In the genomic region with DNA sequence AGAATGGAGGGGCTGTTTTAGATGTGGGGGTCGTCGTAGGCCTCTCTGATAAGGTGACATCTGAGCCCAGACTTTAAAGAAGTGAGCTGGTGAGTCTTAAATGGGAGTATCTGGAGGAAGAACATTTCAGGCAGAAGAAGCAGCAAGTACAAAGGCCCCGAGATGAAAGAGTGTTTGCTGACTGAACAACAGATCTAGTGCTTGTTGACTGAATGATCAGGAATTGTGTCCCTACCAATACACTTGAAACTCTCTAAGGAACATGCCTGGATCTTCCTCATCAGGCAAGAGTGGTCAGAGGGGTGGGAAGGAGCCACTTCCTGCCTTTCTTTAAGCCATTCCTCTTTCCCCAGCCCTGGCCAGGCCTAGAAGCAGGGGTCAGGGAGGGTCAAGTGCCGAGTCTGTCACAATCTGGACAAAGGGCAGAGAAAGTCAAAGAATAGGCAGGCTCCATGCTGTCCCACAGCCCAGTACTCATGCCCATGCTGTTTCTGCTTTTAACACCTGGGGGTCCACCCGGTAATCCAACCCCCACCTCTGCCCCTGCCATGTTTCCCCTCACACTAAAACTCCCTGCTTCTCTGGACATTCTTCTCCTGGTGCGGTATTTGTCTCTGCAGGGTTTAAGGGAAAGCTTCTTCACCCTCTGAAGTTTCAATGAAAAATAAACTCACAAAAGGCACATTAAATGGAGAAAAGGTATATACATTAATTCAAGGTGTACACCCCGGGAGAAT, we compare ENCODE assay signal across 1 cellular context.
TF ChIP-seq lines count a peak whose summit lies in the region.

No MANE protein-coding gene starts in this region.

TF ChIP-seq in HepG2, 621 proteins besides CTCF, POLR2A, EP300 and RAD21 (continued from another document and continues in another):
- TF ChIP-seq, protein P1, sequence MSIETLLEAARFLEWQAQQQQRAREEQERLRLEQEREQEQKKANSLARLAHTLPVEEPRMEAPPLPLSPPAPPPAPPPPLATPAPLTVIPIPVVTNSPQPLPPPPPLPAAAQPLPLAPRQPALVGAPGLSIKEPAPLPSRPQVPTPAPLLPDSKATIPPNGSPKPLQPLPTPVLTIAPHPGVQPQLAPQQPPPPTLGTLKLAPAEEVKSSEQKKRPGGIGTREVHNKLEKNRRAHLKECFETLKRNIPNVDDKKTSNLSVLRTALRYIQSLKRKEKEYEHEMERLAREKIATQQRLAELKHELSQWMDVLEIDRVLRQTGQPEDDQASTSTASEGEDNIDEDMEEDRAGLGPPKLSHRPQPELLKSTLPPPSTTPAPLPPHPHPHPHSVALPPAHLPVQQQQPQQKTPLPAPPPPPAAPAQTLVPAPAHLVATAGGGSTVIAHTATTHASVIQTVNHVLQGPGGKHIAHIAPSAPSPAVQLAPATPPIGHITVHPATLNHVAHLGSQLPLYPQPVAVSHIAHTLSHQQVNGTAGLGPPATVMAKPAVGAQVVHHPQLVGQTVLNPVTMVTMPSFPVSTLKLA (IDR thresholded peaks at IDR 0.05), result no peak
- no peak for TF ChIP-seq NONO (IDR thresholded peaks at IDR 0.05)
- TF ChIP-seq NONO (CRISPR knock-in tag; conservative IDR thresholded peaks at IDR 0.05), result no peak
- no peak for TF ChIP-seq NFATC3 (CRISPR knock-in tag; IDR thresholded peaks at IDR 0.05)
- TF ChIP-seq WIZ (CRISPR knock-in tag; IDR thresholded peaks at IDR 0.05), result no peak
- TF ChIP-seq ZNF678 (CRISPR knock-in tag; IDR thresholded peaks at IDR 0.05), result 0 out of 2 replicates have a peak, but pooled peaks have one; percentile 44
- TF ChIP-seq, protein P2, sequence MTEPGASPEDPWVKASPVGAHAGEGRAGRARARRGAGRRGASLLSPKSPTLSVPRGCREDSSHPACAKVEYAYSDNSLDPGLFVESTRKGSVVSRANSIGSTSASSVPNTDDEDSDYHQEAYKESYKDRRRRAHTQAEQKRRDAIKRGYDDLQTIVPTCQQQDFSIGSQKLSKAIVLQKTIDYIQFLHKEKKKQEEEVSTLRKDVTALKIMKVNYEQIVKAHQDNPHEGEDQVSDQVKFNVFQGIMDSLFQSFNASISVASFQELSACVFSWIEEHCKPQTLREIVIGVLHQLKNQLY (CRISPR knock-in tag; IDR thresholded peaks at IDR 0.05), result no peak
- TF ChIP-seq, protein P3, sequence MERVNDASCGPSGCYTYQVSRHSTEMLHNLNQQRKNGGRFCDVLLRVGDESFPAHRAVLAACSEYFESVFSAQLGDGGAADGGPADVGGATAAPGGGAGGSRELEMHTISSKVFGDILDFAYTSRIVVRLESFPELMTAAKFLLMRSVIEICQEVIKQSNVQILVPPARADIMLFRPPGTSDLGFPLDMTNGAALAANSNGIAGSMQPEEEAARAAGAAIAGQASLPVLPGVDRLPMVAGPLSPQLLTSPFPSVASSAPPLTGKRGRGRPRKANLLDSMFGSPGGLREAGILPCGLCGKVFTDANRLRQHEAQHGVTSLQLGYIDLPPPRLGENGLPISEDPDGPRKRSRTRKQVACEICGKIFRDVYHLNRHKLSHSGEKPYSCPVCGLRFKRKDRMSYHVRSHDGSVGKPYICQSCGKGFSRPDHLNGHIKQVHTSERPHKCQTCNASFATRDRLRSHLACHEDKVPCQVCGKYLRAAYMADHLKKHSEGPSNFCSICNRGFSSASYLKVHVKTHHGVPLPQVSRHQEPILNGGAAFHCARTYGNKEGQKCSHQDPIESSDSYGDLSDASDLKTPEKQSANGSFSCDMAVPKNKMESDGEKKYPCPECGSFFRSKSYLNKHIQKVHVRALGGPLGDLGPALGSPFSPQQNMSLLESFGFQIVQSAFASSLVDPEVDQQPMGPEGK (CRISPR knock-in tag; IDR thresholded peaks at IDR 0.05), result peak; percentile 71
- no peak for TF ChIP-seq NFKB2 (CRISPR knock-in tag; IDR thresholded peaks at IDR 0.05; ENCODE audit: borderline replicate concordance)
- TF ChIP-seq CC2D1A (CRISPR knock-in tag; IDR thresholded peaks at IDR 0.05), result no peak
- peak; percentile 39; the same call in 1 of the 2 replicates for TF ChIP-seq KDM2A (CRISPR knock-in tag; IDR thresholded peaks at IDR 0.05; ENCODE audit: borderline replicate concordance, low read depth)
- no peak for TF ChIP-seq ZFP82 (CRISPR knock-in tag; IDR thresholded peaks at IDR 0.05; ENCODE audit: borderline replicate concordance)
- TF ChIP-seq, protein P4, sequence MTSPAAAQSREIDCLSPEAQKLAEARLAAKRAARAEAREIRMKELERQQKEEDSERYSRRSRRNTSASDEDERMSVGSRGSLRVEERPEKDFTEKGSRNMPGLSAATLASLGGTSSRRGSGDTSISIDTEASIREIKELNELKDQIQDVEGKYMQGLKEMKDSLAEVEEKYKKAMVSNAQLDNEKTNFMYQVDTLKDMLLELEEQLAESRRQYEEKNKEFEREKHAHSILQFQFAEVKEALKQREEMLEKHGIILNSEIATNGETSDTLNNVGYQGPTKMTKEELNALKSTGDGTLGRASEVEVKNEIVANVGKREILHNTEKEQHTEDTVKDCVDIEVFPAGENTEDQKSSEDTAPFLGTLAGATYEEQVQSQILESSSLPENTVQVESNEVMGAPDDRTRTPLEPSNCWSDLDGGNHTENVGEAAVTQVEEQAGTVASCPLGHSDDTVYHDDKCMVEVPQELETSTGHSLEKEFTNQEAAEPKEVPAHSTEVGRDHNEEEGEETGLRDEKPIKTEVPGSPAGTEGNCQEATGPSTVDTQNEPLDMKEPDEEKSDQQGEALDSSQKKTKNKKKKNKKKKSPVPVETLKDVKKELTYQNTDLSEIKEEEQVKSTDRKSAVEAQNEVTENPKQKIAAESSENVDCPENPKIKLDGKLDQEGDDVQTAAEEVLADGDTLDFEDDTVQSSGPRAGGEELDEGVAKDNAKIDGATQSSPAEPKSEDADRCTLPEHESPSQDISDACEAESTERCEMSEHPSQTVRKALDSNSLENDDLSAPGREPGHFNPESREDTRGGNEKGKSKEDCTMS (CRISPR knock-in tag; conservative IDR thresholded peaks at IDR 0.05), result no peak
- TF ChIP-seq, protein P5, sequence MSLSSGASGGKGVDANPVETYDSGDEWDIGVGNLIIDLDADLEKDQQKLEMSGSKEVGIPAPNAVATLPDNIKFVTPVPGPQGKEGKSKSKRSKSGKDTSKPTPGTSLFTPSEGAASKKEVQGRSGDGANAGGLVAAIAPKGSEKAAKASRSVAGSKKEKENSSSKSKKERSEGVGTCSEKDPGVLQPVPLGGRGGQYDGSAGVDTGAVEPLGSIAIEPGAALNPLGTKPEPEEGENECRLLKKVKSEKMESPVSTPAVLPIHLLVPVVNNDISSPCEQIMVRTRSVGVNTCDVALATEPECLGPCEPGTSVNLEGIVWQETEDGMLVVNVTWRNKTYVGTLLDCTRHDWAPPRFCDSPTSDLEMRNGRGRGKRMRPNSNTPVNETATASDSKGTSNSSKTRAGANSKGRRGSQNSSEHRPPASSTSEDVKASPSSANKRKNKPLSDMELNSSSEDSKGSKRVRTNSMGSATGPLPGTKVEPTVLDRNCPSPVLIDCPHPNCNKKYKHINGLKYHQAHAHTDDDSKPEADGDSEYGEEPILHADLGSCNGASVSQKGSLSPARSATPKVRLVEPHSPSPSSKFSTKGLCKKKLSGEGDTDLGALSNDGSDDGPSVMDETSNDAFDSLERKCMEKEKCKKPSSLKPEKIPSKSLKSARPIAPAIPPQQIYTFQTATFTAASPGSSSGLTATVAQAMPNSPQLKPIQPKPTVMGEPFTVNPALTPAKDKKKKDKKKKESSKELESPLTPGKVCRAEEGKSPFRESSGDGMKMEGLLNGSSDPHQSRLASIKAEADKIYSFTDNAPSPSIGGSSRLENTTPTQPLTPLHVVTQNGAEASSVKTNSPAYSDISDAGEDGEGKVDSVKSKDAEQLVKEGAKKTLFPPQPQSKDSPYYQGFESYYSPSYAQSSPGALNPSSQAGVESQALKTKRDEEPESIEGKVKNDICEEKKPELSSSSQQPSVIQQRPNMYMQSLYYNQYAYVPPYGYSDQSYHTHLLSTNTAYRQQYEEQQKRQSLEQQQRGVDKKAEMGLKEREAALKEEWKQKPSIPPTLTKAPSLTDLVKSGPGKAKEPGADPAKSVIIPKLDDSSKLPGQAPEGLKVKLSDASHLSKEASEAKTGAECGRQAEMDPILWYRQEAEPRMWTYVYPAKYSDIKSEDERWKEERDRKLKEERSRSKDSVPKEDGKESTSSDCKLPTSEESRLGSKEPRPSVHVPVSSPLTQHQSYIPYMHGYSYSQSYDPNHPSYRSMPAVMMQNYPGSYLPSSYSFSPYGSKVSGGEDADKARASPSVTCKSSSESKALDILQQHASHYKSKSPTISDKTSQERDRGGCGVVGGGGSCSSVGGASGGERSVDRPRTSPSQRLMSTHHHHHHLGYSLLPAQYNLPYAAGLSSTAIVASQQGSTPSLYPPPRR (CRISPR knock-in tag; IDR thresholded peaks at IDR 0.05; ENCODE audit: borderline replicate concordance), result peak; percentile 46
- TF ChIP-seq ZZZ3 (CRISPR knock-in tag; IDR thresholded peaks at IDR 0.05; ENCODE audit: borderline replicate concordance), result 0 out of 2 replicates have a peak, but pooled peaks have one; percentile 38
- peak; percentile 39; the same call in 1 of the 2 replicates for TF ChIP-seq ZBTB7B (CRISPR knock-in tag; IDR thresholded peaks at IDR 0.05)
- TF ChIP-seq, protein P6, sequence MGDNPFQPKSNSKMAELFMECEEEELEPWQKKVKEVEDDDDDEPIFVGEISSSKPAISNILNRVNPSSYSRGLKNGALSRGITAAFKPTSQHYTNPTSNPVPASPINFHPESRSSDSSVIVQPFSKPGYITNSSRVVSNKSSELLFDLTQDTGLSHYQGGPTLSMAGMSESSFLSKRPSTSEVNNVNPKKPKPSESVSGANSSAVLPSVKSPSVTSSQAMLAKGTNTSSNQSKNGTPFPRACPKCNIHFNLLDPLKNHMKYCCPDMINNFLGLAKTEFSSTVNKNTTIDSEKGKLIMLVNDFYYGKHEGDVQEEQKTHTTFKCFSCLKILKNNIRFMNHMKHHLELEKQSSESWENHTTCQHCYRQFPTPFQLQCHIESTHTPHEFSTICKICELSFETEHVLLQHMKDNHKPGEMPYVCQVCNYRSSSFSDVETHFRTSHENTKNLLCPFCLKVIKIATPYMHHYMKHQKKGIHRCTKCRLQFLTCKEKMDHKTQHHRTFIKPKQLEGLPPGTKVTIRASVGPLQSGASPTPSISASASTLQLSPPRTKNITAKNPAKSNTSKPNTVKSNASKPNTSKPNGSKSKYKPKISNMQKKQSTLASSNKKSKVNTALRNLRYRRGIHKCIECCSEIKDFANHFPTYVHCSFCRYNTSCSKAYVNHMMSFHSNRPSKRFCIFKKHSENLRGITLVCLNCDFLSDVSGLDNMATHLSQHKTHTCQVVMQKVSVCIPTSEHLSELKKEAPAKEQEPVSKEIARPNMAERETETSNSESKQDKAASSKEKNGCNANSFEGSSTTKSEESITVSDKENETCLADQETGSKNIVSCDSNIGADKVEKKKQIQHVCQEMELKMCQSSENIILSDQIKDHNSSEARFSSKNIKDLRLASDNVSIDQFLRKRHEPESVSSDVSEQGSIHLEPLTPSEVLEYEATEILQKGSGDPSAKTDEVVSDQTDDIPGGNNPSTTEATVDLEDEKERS (CRISPR knock-in tag; IDR thresholded peaks at IDR 0.05), result no peak
- no peak for TF ChIP-seq ZNF674 (CRISPR knock-in tag; IDR thresholded peaks at IDR 0.05; ENCODE audit: low read depth)
- TF ChIP-seq ZNF598 (CRISPR knock-in tag; IDR thresholded peaks at IDR 0.05; ENCODE audit: borderline replicate concordance), result no peak
- TF ChIP-seq ZC3H13 (CRISPR knock-in tag; IDR thresholded peaks at IDR 0.05), result no peak
- peak; percentile 50; the same call in 1 of the 2 replicates for TF ChIP-seq CREM (IDR thresholded peaks at IDR 0.05)
- TF ChIP-seq CREM (CRISPR knock-in tag; IDR thresholded peaks at IDR 0.05), result no peak
- TF ChIP-seq, protein P7, sequence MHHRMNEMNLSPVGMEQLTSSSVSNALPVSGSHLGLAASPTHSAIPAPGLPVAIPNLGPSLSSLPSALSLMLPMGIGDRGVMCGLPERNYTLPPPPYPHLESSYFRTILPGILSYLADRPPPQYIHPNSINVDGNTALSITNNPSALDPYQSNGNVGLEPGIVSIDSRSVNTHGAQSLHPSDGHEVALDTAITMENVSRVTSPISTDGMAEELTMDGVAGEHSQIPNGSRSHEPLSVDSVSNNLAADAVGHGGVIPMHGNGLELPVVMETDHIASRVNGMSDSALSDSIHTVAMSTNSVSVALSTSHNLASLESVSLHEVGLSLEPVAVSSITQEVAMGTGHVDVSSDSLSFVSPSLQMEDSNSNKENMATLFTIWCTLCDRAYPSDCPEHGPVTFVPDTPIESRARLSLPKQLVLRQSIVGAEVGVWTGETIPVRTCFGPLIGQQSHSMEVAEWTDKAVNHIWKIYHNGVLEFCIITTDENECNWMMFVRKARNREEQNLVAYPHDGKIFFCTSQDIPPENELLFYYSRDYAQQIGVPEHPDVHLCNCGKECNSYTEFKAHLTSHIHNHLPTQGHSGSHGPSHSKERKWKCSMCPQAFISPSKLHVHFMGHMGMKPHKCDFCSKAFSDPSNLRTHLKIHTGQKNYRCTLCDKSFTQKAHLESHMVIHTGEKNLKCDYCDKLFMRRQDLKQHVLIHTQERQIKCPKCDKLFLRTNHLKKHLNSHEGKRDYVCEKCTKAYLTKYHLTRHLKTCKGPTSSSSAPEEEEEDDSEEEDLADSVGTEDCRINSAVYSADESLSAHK (CRISPR knock-in tag; IDR thresholded peaks at IDR 0.05; ENCODE audit: borderline replicate concordance), result no peak
- no peak for TF ChIP-seq KLF6 (CRISPR knock-in tag; IDR thresholded peaks at IDR 0.05)
- no peak for TF ChIP-seq NKX3-1 (CRISPR knock-in tag; IDR thresholded peaks at IDR 0.05)
- no peak for TF ChIP-seq ZNF326 (CRISPR knock-in tag; IDR thresholded peaks at IDR 0.05; ENCODE audit: borderline replicate concordance)
- peak; percentile 35; the same call in 1 of the 2 replicates for TF ChIP-seq TCF7 (IDR thresholded peaks at IDR 0.05; ENCODE audit: low read depth)
- TF ChIP-seq ZNF703 (CRISPR knock-in tag; IDR thresholded peaks at IDR 0.05; ENCODE audit: borderline replicate concordance), result no peak
- TF ChIP-seq, protein P8, sequence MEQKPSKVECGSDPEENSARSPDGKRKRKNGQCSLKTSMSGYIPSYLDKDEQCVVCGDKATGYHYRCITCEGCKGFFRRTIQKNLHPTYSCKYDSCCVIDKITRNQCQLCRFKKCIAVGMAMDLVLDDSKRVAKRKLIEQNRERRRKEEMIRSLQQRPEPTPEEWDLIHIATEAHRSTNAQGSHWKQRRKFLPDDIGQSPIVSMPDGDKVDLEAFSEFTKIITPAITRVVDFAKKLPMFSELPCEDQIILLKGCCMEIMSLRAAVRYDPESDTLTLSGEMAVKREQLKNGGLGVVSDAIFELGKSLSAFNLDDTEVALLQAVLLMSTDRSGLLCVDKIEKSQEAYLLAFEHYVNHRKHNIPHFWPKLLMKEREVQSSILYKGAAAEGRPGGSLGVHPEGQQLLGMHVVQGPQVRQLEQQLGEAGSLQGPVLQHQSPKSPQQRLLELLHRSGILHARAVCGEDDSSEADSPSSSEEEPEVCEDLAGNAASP (CRISPR knock-in tag; IDR thresholded peaks at IDR 0.05; ENCODE audit: borderline replicate concordance), result peak; percentile 94; the same call in 1 of the 2 replicates
- TF ChIP-seq TARDBP (CRISPR knock-in tag; IDR thresholded peaks at IDR 0.05), result 0 out of 2 replicates have a peak, but pooled peaks have one; percentile 42
- TF ChIP-seq ZNF10 (CRISPR knock-in tag; IDR thresholded peaks at IDR 0.05; ENCODE audit: borderline replicate concordance, low read depth), result no peak
- TF ChIP-seq, protein P9, sequence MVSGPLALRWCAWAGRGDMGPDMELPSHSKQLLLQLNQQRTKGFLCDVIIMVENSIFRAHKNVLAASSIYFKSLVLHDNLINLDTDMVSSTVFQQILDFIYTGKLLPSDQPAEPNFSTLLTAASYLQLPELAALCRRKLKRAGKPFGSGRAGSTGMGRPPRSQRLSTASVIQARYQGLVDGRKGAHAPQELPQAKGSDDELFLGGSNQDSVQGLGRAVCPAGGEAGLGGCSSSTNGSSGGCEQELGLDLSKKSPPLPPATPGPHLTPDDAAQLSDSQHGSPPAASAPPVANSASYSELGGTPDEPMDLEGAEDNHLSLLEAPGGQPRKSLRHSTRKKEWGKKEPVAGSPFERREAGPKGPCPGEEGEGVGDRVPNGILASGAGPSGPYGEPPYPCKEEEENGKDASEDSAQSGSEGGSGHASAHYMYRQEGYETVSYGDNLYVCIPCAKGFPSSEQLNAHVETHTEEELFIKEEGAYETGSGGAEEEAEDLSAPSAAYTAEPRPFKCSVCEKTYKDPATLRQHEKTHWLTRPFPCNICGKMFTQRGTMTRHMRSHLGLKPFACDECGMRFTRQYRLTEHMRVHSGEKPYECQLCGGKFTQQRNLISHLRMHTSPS (CRISPR knock-in tag; IDR thresholded peaks at IDR 0.05; ENCODE audit: low read depth), result peak; percentile 63; the same call in 1 of the 2 replicates
- TF ChIP-seq JUND (CRISPR knock-in tag; IDR thresholded peaks at IDR 0.05), result no peak
